ENCODE assay signal across 20 cellular contexts in the genomic region with DNA sequence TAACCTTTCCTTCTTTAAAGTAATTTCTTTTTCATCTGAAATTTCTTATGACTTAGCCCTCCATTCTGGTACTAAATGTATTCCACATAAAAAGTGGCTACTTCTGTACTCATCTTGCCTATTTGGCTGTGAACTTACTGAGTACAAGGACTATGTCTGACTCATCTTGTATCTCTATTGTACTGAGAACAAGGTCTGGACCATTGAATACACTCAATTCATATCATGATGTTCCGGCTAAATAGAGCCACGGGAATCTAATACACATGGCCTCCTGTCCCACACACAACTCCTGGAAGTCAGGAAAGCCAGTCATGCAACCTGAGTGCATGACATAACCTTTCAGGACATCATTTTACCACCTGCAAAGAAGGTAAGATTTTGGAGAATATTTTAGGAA.
"Had no signal": no experiment of that assay in that cellular context is flagged by ENCODE, and none has a peak within 500 bp of the region (broad histone marks: within the 10 kb centered on the region; RNA-seq: fewer than 3 reads in every experiment).

No MANE protein-coding gene starts in this region.

- H3K4me3 Mint-ChIP-seq: naive thymus-derived CD8-positive, alpha-beta T cell; stimulated activated naive B cell treated with anti-CD40 and anti-IgM and Interleukin-4, amounts not matched to agents 10 μg/mL and 1 μg/mL and 100 μg/mL, for 72 hours; stimulated activated naive CD8-positive, alpha-beta T cell treated with anti-CD3 and anti-CD28 coated beads, Interleukin-15, amount 100 ng/mL, for 72 hours had no signal

- H3K27ac ChIP-seq: coronary artery, dorsolateral prefrontal cortex, heart right ventricle, left ventricle myocardium inferior, neutrophil, psoas muscle, sigmoid colon, skin epidermis, thoracic aorta, transverse colon had no signal

- ATAC-seq: mucosa of descending colon; naive thymus-derived CD8-positive, alpha-beta T cell; psoas muscle; stimulated activated naive B cell treated with anti-CD40 and anti-IgM and Interleukin-4, amounts not matched to agents 10 μg/mL and 1 μg/mL and 100 μg/mL, for 72 hours; stimulated activated naive CD8-positive, alpha-beta T cell treated with anti-CD3 and anti-CD28 coated beads, Interleukin-15, amount 100 ng/mL, for 72 hours had no signal

- DNase-seq: dorsolateral prefrontal cortex; effector CD8-positive, alpha-beta T cell; heart right ventricle; hypothalamus; islet precursor cell; left cardiac atrium; left ventricle myocardium inferior; mucosa of descending colon; naive thymus-derived CD8-positive, alpha-beta T cell; psoas muscle; sigmoid colon; stimulated activated CD4-positive, alpha-beta T cell treated with anti-CD3 and anti-CD28 coated beads, Interleukin-2, amount 100 ng/mL, for 24 hours; stimulated activated CD4-positive, alpha-beta T cell treated with anti-CD3 and anti-CD28 coated beads, Interleukin-4, amount 100 ng/mL, for 4 hours; stimulated activated naive B cell treated with anti-CD40 and anti-IgM and Interleukin-4, amounts not matched to agents 10 μg/mL and 1 μg/mL and 100 μg/mL, for 72 hours; stimulated activated naive CD8-positive, alpha-beta T cell treated with anti-CD3 and anti-CD28 coated beads, Interleukin-15, amount 100 ng/mL, for 72 hours; transverse colon had no signal

- H3K27me3 ChIP-seq: dorsolateral prefrontal cortex, heart right ventricle, neutrophil, sigmoid colon, transverse colon had no signal

- H3K4me1 Mint-ChIP-seq: naive thymus-derived CD8-positive, alpha-beta T cell; stimulated activated naive B cell treated with anti-CD40 and anti-IgM and Interleukin-4, amounts not matched to agents 10 μg/mL and 1 μg/mL and 100 μg/mL, for 72 hours; stimulated activated naive CD8-positive, alpha-beta T cell treated with anti-CD3 and anti-CD28 coated beads, Interleukin-15, amount 100 ng/mL, for 72 hours had no signal

- H3K9me3 ChIP-seq: heart right ventricle, left ventricle myocardium inferior, mucosa of descending colon, neutrophil, psoas muscle, sigmoid colon, thoracic aorta, transverse colon had no signal

- H3K9me3 Mint-ChIP-seq: naive thymus-derived CD8-positive, alpha-beta T cell; stimulated activated naive CD8-positive, alpha-beta T cell treated with anti-CD3 and anti-CD28 coated beads, Interleukin-15, amount 100 ng/mL, for 72 hours had no signal

- H3K36me3 Mint-ChIP-seq: naive thymus-derived CD8-positive, alpha-beta T cell; stimulated activated naive B cell treated with anti-CD40 and anti-IgM and Interleukin-4, amounts not matched to agents 10 μg/mL and 1 μg/mL and 100 μg/mL, for 72 hours had no signal

- H3K27ac Mint-ChIP-seq: naive thymus-derived CD8-positive, alpha-beta T cell; stimulated activated naive B cell treated with anti-CD40 and anti-IgM and Interleukin-4, amounts not matched to agents 10 μg/mL and 1 μg/mL and 100 μg/mL, for 72 hours; stimulated activated naive CD8-positive, alpha-beta T cell treated with anti-CD3 and anti-CD28 coated beads, Interleukin-15, amount 100 ng/mL, for 72 hours had no signal
